17 cellular contexts compared by ENCODE assay signal in the genomic region with DNA sequence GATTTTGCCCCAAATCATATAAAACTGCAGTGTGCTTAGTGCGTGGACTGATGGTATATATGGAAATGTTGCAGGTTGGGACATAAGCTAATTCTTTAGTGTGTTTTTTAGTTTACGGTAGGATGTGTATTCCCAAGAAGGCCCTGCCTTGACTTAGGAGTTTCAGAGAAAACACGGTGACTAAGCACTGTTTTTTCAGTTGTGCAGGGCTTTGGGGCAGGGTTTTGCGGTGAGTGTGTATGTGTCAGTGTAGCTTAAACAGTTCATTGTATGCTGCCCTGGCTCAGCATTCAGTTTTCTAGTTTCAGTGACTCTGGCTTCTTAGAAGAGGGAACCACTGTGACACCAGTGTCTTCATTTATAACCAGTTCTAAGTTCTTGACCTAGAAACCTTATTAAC.
DNase-seq lines count a peak whose midpoint lies in the region; ATAC-seq, FAIRE-seq and TF ChIP-seq lines count a peak whose summit lies in the region.
"Had no signal": no experiment of that assay in that cellular context is flagged by ENCODE, and none has a peak within 500 bp of the region (broad histone marks: within the 10 kb centered on the region; RNA-seq: fewer than 3 reads in every experiment).

No MANE protein-coding gene starts in this region.

- no peak for FAIRE-seq in urothelium cell line (lab: Jason Lieb, UNC)

- no peak overlapping the region for H2AFZ ChIP-seq in neural progenitor cell (replicated peaks)

- peaks cover 10% of the 10 kb centered on the region for H4K20me1 ChIP-seq in neural progenitor cell (ENCODE audit: low read depth)

- TF ChIP-seq CTCF in GM12865 (IDR thresholded peaks at IDR 0.05; ENCODE audit: insufficient read depth, low read depth, low read length, missing control alignments) (no peak), epithelial cell of esophagus (IDR thresholded peaks at IDR 0.05; ENCODE audit: insufficient read depth, low read depth, low read length, missing control alignments) (no peak), neural progenitor cell (IDR thresholded peaks at IDR 0.05) (no peak)

- DNase-seq in GM12865 (ENCODE audit: low read depth) (peak; percentile 38), epithelial cell of esophagus (ENCODE audit: low read depth) (peak; percentile 77), neural progenitor cell (ENCODE audit: low spot score) (no peak), NCI-H128 (lab: John Stamatoyannopoulos, UW; ENCODE audit: unreplicated experiment) (no peak), urothelium cell line (ENCODE audit: low spot score) (no peak), NCI-H774 (lab: John Stamatoyannopoulos, UW) (no peak)
- DNase-seq in activated naive CD4-positive, alpha-beta T cell treated with anti-CD3 and anti-CD28 coated beads, Interleukin-2, amount 50 U/mL, for 72 hours (ENCODE audit: low spot score in 2 of 2) = no peak
- DNase-seq: activated naive CD4-positive, alpha-beta T cell treated with Interleukin-2 at 50 U/mL for 16 hours; colonic mucosa; NCI-H2081 treated with DMSO at 0.1 percent for 48 hours; transverse colon; WERI-Rb-1 had no signal

- H3K4me3 ChIP-seq in GM12865 (ENCODE audit: low read depth, low read length) (no peak overlapping the region), epithelial cell of esophagus (ENCODE audit: low read length) (no peak overlapping the region), neural progenitor cell (no peak overlapping the region)
- H3K4me3 ChIP-seq: colonic mucosa, lung, SK-N-MC, transverse colon had no signal

- no peaks in the 10 kb centered on the region for H3K79me2 ChIP-seq in neural progenitor cell (ENCODE audit: low read depth)

- no peaks in the 10 kb centered on the region for H3K36me3 Mint-ChIP-seq in neural progenitor cell
- H3K36me3 Mint-ChIP-seq in activated naive CD4-positive, alpha-beta T cell treated with anti-CD3 and anti-CD28 coated beads, Interleukin-2, amount 50 U/mL, for 72 hours = no peaks in the 10 kb centered on the region

- no peaks in the 10 kb centered on the region for H3K27me3 ChIP-seq in neural progenitor cell
- H3K27me3 ChIP-seq: colonic mucosa, neutrophil, transverse colon had no signal

- peak overlapping the region; percentile 37 for H3K27ac Mint-ChIP-seq in neural progenitor cell
- H3K27ac Mint-ChIP-seq in activated naive CD4-positive, alpha-beta T cell treated with anti-CD3 and anti-CD28 coated beads, Interleukin-2, amount 50 U/mL, for 72 hours = no peak overlapping the region

- no peak overlapping the region for H3K9ac ChIP-seq in neural progenitor cell

- peaks cover 25% of the 10 kb centered on the region for H3F3A ChIP-seq in neural progenitor cell (ENCODE audit: low read depth)

- H3K27ac ChIP-seq in neural progenitor cell = no peak overlapping the region
- H3K27ac ChIP-seq: colonic mucosa, neutrophil, SK-N-MC, transverse colon, WERI-Rb-1 had no signal

- H3K9me3 ChIP-seq in neural progenitor cell (ENCODE audit: low read depth) = no peaks in the 10 kb centered on the region
- H3K9me3 ChIP-seq: colonic mucosa, neutrophil, transverse colon had no signal

- no peak overlapping the region for H3K4me2 ChIP-seq in neural progenitor cell

- ATAC-seq in SK-N-SH treated with all-trans-retinoic acid at 6 μM for 48 hours = peak; percentile 40; the same call in 2 of the 3 replicates
- no peak for ATAC-seq in activated naive CD4-positive, alpha-beta T cell treated with anti-CD3 and anti-CD28 coated beads, Interleukin-2, amount 50 U/mL, for 72 hours
- ATAC-seq: HCT116 had no signal

- peaks cover 33% of the 10 kb centered on the region for H3K4me1 ChIP-seq in neural progenitor cell
- H3K4me1 ChIP-seq: colonic mucosa had no signal

- H3K4me3 Mint-ChIP-seq in neural progenitor cell = no peak overlapping the region

- peaks cover 38% of the 10 kb centered on the region for H3K4me1 Mint-ChIP-seq in neural progenitor cell

- H3K9me3 Mint-ChIP-seq in neural progenitor cell = no peaks in the 10 kb centered on the region
- H3K9me3 Mint-ChIP-seq in activated naive CD4-positive, alpha-beta T cell treated with anti-CD3 and anti-CD28 coated beads, Interleukin-2, amount 50 U/mL, for 72 hours = no peaks in the 10 kb centered on the region

- H3K36me3 ChIP-seq in neural progenitor cell = no peaks in the 10 kb centered on the region
- H3K36me3 ChIP-seq: colonic mucosa, neutrophil, transverse colon, WERI-Rb-1 had no signal

- H3K27me3 Mint-ChIP-seq in neural progenitor cell (ENCODE audit: insufficient read depth, low read depth) = no peaks in the 10 kb centered on the region

TF ChIP-seq in SK-N-SH treated with all-trans-retinoic acid at 6 μM for 48 hours, 23 proteins besides CTCF, POLR2A, EP300 and RAD21:
- TF ChIP-seq ZC3H10 (CRISPR knock-in tag; IDR thresholded peaks at IDR 0.05) (no peak), SNAI2 (CRISPR knock-in tag; IDR thresholded peaks at IDR 0.05) (peak; percentile 83; the same call in 1 of the 2 replicates), ZFP3 (CRISPR knock-in tag; IDR thresholded peaks at IDR 0.05) (peak; percentile 85), ISL1 (CRISPR knock-in tag; IDR thresholded peaks at IDR 0.05) (no peak)

Comparison
In these comparisons a context has a peak if more than half of its experiments do, and no peak if none do; other contexts are left out.
1. DNase-seq: peak in GM12865 (single experiment) and epithelial cell of esophagus (single experiment); none in neural progenitor cell (single experiment), NCI-H128 (single experiment), activated naive CD4-positive, alpha-beta T cell treated with anti-CD3 and anti-CD28 coated beads, Interleukin-2, amount 50 U/mL, for 72 hours (0 of 2), urothelium cell line (single experiment) and NCI-H774 (single experiment).